14 cellular contexts compared by ENCODE assay signal in genomic region chr10:78911533-78912340, GRCh38.
"Had no signal": no experiment of that assay in that cellular context is flagged by ENCODE, and none has a peak within 500 bp of the region (broad histone marks: within the 10 kb centered on the region; RNA-seq: fewer than 3 reads in every experiment).

No MANE protein-coding gene starts in this region.

- H3K4me3 ChIP-seq: dorsolateral prefrontal cortex had no signal

- DNase-seq: activated CD4-positive, alpha-beta T cell treated with anti-CD3 and anti-CD28 coated beads, Interleukin-2, amount 50 U/mL, for 4 hours; activated CD4-positive, CD25-positive, alpha-beta regulatory T cell treated with anti-CD3 and anti-CD28 coated beads, Interleukin-2, amount 50 U/mL, for 72 hours; activated CD8-positive, alpha-beta memory T cell treated with anti-CD3 and anti-CD28 coated beads, Interleukin-2, amount 10 ng/mL, durations not matched to agents 7 days and 5 days; activated gamma-delta T cell; activated T-cell treated with anti-CD3 and anti-CD28 coated beads, Interleukin-2, amount 50 U/mL, for 24 hours; anterior cingulate cortex; left cardiac atrium; stimulated activated CD4-positive, alpha-beta T cell treated with anti-CD3 and anti-CD28 coated beads, Interleukin-2, amount 100 ng/mL, for 24 hours; stimulated activated naive B cell treated with anti-CD40 and anti-IgM and Interleukin-4, amounts not matched to agents 10 μg/mL and 1 μg/mL and 100 μg/mL, for 72 hours; T-helper 9 cell had no signal

- H3K27me3 Mint-ChIP-seq: activated CD8-positive, alpha-beta memory T cell treated with anti-CD3 and anti-CD28 coated beads, Interleukin-2, amount 10 ng/mL, durations not matched to agents 7 days and 5 days; activated naive CD8-positive, alpha-beta T cell; activated T-cell treated with anti-CD3 and anti-CD28 coated beads, Interleukin-2, amount 50 U/mL, for 24 hours had no signal

- H3K4me3 Mint-ChIP-seq: activated CD8-positive, alpha-beta memory T cell treated with anti-CD3 and anti-CD28 coated beads, Interleukin-2, amount 10 ng/mL, durations not matched to agents 7 days and 5 days; activated naive CD8-positive, alpha-beta T cell; activated T-cell treated with anti-CD3 and anti-CD28 coated beads, Interleukin-2, amount 50 U/mL, for 24 hours; stimulated activated naive B cell treated with anti-CD40 and anti-IgM and Interleukin-4, amounts not matched to agents 10 μg/mL and 1 μg/mL and 100 μg/mL, for 72 hours; type B pancreatic cell had no signal

- H3K27me3 ChIP-seq: dorsolateral prefrontal cortex had no signal

- H3K27ac Mint-ChIP-seq: activated CD8-positive, alpha-beta memory T cell treated with anti-CD3 and anti-CD28 coated beads, Interleukin-2, amount 10 ng/mL, durations not matched to agents 7 days and 5 days; activated naive CD8-positive, alpha-beta T cell; activated T-cell treated with anti-CD3 and anti-CD28 coated beads, Interleukin-2, amount 50 U/mL, for 24 hours; stimulated activated naive B cell treated with anti-CD40 and anti-IgM and Interleukin-4, amounts not matched to agents 10 μg/mL and 1 μg/mL and 100 μg/mL, for 72 hours; type B pancreatic cell had no signal

- ATAC-seq: activated CD8-positive, alpha-beta memory T cell treated with anti-CD3 and anti-CD28 coated beads, Interleukin-2, amount 10 ng/mL, durations not matched to agents 7 days and 5 days; esophagus mucosa; stimulated activated naive B cell treated with anti-CD40 and anti-IgM and Interleukin-4, amounts not matched to agents 10 μg/mL and 1 μg/mL and 100 μg/mL, for 72 hours had no signal

- H3K9me3 Mint-ChIP-seq: activated T-cell treated with anti-CD3 and anti-CD28 coated beads, Interleukin-2, amount 50 U/mL, for 24 hours; stimulated activated naive B cell treated with anti-CD40 and anti-IgM and Interleukin-4, amounts not matched to agents 10 μg/mL and 1 μg/mL and 100 μg/mL, for 72 hours; type B pancreatic cell had no signal

- H3K36me3 Mint-ChIP-seq: activated CD8-positive, alpha-beta memory T cell treated with anti-CD3 and anti-CD28 coated beads, Interleukin-2, amount 10 ng/mL, durations not matched to agents 7 days and 5 days; activated naive CD8-positive, alpha-beta T cell; stimulated activated naive B cell treated with anti-CD40 and anti-IgM and Interleukin-4, amounts not matched to agents 10 μg/mL and 1 μg/mL and 100 μg/mL, for 72 hours; type B pancreatic cell had no signal

- H3K4me1 Mint-ChIP-seq: activated CD8-positive, alpha-beta memory T cell treated with anti-CD3 and anti-CD28 coated beads, Interleukin-2, amount 10 ng/mL, durations not matched to agents 7 days and 5 days; stimulated activated naive B cell treated with anti-CD40 and anti-IgM and Interleukin-4, amounts not matched to agents 10 μg/mL and 1 μg/mL and 100 μg/mL, for 72 hours had no signal
